8 cellular contexts compared by ENCODE assay signal in the genomic region with DNA sequence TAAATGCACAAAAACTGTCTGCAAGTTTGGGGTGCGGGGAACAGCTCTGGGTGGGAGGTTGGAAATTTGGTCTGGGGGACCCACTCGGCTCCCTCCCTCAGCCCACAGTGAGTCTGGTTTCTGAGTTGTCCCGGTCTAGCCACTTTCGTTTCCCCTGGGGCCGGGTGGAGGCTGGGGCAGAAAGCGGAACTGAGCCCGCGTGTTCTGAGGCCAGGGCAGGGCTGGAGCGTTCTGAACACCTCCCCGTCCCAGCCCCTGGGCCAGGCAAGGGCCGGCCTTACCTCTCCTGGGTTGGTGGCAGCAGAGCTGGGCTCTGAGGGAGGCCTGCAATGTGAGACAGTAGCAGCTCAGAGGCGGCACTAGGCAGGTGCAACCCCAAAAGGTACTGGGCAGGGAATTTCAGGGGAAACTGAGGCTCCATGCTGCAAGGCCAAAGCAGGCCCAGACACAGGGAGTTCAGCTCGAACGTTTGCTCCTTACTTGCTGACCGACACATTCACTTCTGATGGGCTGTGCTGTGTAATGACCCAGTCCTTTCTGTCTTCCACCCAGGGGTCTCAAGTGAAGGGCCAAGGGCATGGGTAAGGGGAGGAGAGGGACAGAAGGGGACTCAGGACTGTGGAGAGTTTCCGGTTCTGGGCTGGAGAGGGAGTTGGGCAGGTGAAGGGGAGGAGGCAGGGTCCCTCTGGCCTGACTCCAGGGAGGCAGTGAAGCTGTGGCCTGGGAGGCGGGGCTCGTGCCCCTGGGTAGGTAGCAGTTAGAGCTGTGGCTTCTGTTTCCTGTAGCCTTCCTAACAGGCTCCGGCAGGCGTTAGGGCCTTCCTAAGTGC. TPM values are rescaled to one million over a fixed set of nuclear protein-coding genes. Genes with fewer than 3 reads are reported as not detected.
DNase-seq lines count a peak whose midpoint lies in the region; ATAC-seq and TF ChIP-seq lines count a peak whose summit lies in the region.

No MANE protein-coding gene starts in this region.

- no peaks in the 10 kb centered on the region for H3K9me3 Mint-ChIP-seq in activated CD8-positive, alpha-beta T cell treated with anti-CD3 and anti-CD28 coated beads for 36 hours

- no peak overlapping the region for H3K27ac Mint-ChIP-seq in activated CD8-positive, alpha-beta T cell treated with anti-CD3 and anti-CD28 coated beads for 36 hours

- CTCF ChIA-PET in activated CD8-positive, alpha-beta T cell treated with anti-CD3 and anti-CD28 coated beads for 36 hours (lab: Charles Lee) = interaction anchor here (0.8 to 1.6 kb wide), 4 partner anchors 22 to 151 kb away, joined by 3 to 6 read pairs (median 4); no protein-coding TSS in a partner anchor

- ATAC-seq in GM19455 (IDR thresholded peaks at IDR 0.05; ENCODE audit: unreplicated experiment) = peak; percentile 54
- peak; percentile 50 for ATAC-seq in HG03439 (IDR thresholded peaks at IDR 0.05; ENCODE audit: unreplicated experiment)
- peak; percentile 15 for ATAC-seq in activated CD8-positive, alpha-beta T cell treated with anti-CD3 and anti-CD28 coated beads for 36 hours

- peaks cover 0 to 20% of the 10 kb centered on the region in 2 donors for H3K4me1 ChIP-seq in muscle layer of duodenum (ENCODE audit: control insufficient read depth in 1 of 2, insufficient read depth in 2 of 2, low read length in 2 of 2)
- no peaks in the 10 kb centered on the region for H3K4me1 ChIP-seq in SJCRH30

- H3K4me3 Mint-ChIP-seq in activated CD8-positive, alpha-beta T cell treated with anti-CD3 and anti-CD28 coated beads for 36 hours = peak overlapping the region; percentile 9

- TF ChIP-seq CTCF in GM12864 (IDR thresholded peaks at IDR 0.05; ENCODE audit: low read depth, low read length, missing control alignments) (no peak), brain microvascular endothelial cell (IDR thresholded peaks at IDR 0.05; ENCODE audit: low read depth, low read length, missing control alignments) (no peak)
- no peak for TF ChIP-seq CTCF in activated CD8-positive, alpha-beta T cell treated with anti-CD3 and anti-CD28 coated beads for 36 hours (IDR thresholded peaks at IDR 0.05)

- H3K9me3 ChIP-seq in muscle layer of duodenum (ENCODE audit: control insufficient read depth in 1 of 2, low read length in 2 of 2) (no peaks in the 10 kb centered on the region), SJCRH30 (replicated peaks) (no peaks in the 10 kb centered on the region)

- H3K27me3 Mint-ChIP-seq in activated CD8-positive, alpha-beta T cell treated with anti-CD3 and anti-CD28 coated beads for 36 hours = peaks cover 22% of the 10 kb centered on the region

- POLR2A ChIA-PET in activated CD8-positive, alpha-beta T cell treated with anti-CD3 and anti-CD28 coated beads for 36 hours (lab: Charles Lee) = no interaction called here

- no peaks in the 10 kb centered on the region for H3K27me3 ChIP-seq in muscle layer of duodenum (ENCODE audit: low read depth, low read length)
- peaks cover 28% of the 10 kb centered on the region; the same call in 1 of the 2 replicates for H3K27me3 ChIP-seq in SJCRH30
- peaks cover 42% of the 10 kb centered on the region for H3K27me3 ChIP-seq in brain microvascular endothelial cell (replicated peaks)

- peaks cover 31% of the 10 kb centered on the region for H3K4me1 Mint-ChIP-seq in activated CD8-positive, alpha-beta T cell treated with anti-CD3 and anti-CD28 coated beads for 36 hours (ENCODE audit: low read depth)

- H3K36me3 ChIP-seq in muscle layer of duodenum (ENCODE audit: control insufficient read depth in 1 of 2, insufficient read depth in 2 of 2, low read length in 2 of 2) (no peaks in the 10 kb centered on the region), SJCRH30 (no peaks in the 10 kb centered on the region), brain microvascular endothelial cell (replicated peaks) (no peaks in the 10 kb centered on the region)

- intact Hi-C loops in activated CD8-positive, alpha-beta T cell treated with anti-CD3 and anti-CD28 coated beads for 36 hours (cut with micrococcal nuclease) = no loop called here

- DNase-seq in GM12864 (ENCODE audit: low read depth) = peak; percentile 81
- DNase-seq in activated CD8-positive, alpha-beta T cell treated with anti-CD3 and anti-CD28 coated beads for 36 hours = peak; percentile 19
- no peak for DNase-seq in cerebellar nuclear complex (lab: John Stamatoyannopoulos, UW)
- no peak for DNase-seq in SJCRH30
- no peak for DNase-seq in brain microvascular endothelial cell

- no peaks in the 10 kb centered on the region for H3K36me3 Mint-ChIP-seq in activated CD8-positive, alpha-beta T cell treated with anti-CD3 and anti-CD28 coated beads for 36 hours (ENCODE audit: low read depth)

- H3K4me3 ChIP-seq in GM12864 (ENCODE audit: low read depth, low read length) = peak overlapping the region; percentile 87
- no peak overlapping the region for H3K4me3 ChIP-seq in muscle layer of duodenum (ENCODE audit: low read depth in 1 of 2, low read length in 2 of 2)
- no peak overlapping the region for H3K4me3 ChIP-seq in SJCRH30
- no peak overlapping the region for H3K4me3 ChIP-seq in brain microvascular endothelial cell (ENCODE audit: low read depth, low read length)

- in situ Hi-C loops in brain microvascular endothelial cell (cut with HindIII; ENCODE audit: low pct_ligation_motif_present, low sequenced_read_pairs) = no loop called here

- H3K27ac ChIP-seq in muscle layer of duodenum (ENCODE audit: low read length) (peak overlapping the region; percentile 0), SJCRH30 (no peak overlapping the region), brain microvascular endothelial cell (no peak overlapping the region)

RNA-seq across cellular contexts. Expression of a gene that starts 3.0 kb away (rescaled TPM):
- 1 to 10 TPM; 6.5 to 7.7 TPM for total RNA-seq in activated CD8-positive, alpha-beta T cell treated with anti-CD3 and anti-CD28 coated beads for 36 hours
- total RNA-seq in SJCRH30 (2014; rRNA removed; shearing (Covaris generic)) = 0.08 and 0.16 TPM in 2 replicates

RNA-seq across cellular contexts. Expression of a gene that starts 30.2 kb away (rescaled TPM):
- total RNA-seq in activated CD8-positive, alpha-beta T cell treated with anti-CD3 and anti-CD28 coated beads for 36 hours = not detected
- 0.20 and 0.38 TPM in 2 replicates for total RNA-seq in SJCRH30 (2014; rRNA removed; shearing (Covaris generic))

Comparison
In these comparisons a context has a peak if more than half of its experiments do, and no peak if none do; other contexts are left out.
1. DNase-seq: peak in GM12864 (single experiment) and activated CD8-positive, alpha-beta T cell treated with anti-CD3 and anti-CD28 coated beads for 36 hours (single experiment); none in cerebellar nuclear complex (0 of 2), SJCRH30 (0 of 2) and brain microvascular endothelial cell (single experiment).
2. Peak in every context shown above with its lines, with median percentiles within 50 percentile points of each other: ATAC-seq.